29 cellular contexts compared by ENCODE assay signal in the genomic region with DNA sequence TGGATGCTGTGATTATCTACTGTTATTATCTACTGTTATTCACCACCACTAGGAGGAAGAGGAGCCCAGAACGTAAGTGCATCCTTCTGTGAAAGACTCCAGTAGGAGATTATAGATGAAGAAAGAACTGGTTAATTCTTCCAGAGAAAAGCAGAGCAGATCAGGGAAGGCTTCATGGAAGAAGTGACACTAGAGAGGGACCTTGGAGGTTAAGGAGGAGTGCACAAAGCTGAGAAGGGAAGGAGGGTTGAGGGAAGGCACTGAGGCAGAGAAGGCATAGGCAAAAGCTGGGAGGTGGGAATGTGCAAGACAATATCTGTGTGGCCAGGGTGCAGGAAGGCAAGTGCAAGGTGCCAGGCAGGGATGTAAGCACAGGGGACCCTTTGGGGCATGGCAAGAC. TPM values are rescaled to one million over a fixed set of nuclear protein-coding genes. Genes with fewer than 3 reads are reported as not detected.
"Had no signal": no experiment of that assay in that cellular context is flagged by ENCODE, and none has a peak within 500 bp of the region (broad histone marks: within the 10 kb centered on the region; RNA-seq: fewer than 3 reads in every experiment).

No MANE protein-coding gene starts in this region.

- H3K27me3 ChIP-seq: ascending aorta, body of pancreas, SJSA1 had no signal

- DNase-seq: activated CD4-positive, alpha-beta T cell treated with anti-CD3 and anti-CD28 coated beads for 48 hours; activated CD4-positive, alpha-beta T cell treated with anti-CD3 and anti-CD28 coated beads, Interleukin-2, amount 50 U/mL, for 4 hours; activated CD4-positive, CD25-positive, alpha-beta regulatory T cell treated with anti-CD3 and anti-CD28 coated beads, Interleukin-2, amount 50 U/mL, for 72 hours; activated CD8-positive, alpha-beta memory T cell treated with anti-CD3 and anti-CD28 coated beads for 24 hours; activated effector memory CD4-positive, alpha-beta T cell treated with anti-CD3 and anti-CD28 coated beads, Interleukin-2, amount 50 U/mL, for 16 hours; activated naive CD4-positive, alpha-beta T cell treated with Interleukin-2 at 50 U/mL for 16 hours; activated naive CD8-positive, alpha-beta T cell treated with anti-CD3 and anti-CD28 coated beads, Interleukin-2, amount 50 U/mL, for 24 hours; activated T-cell treated with anti-CD3 and anti-CD28 coated beads, Interleukin-2, amount 50 U/mL, for 4 hours; amniotic stem cell; body of pancreas; Karpas-422; MM.1S; NCI-H1105; NCI-H1436 treated with DMSO at 0.1 percent for 48 hours; NCI-H187; NCI-H2081; NCI-H510A treated with DMSO at 0.1 percent for 48 hours; NCI-H69; NK-92 treated with Interleukin-12 subunit alpha and Interleukin-12 subunit beta, amount 100 ng/mL, for 24 hours; PC-3; SHP77; T-helper 9 cell had no signal

- H3K4me3 ChIP-seq: ascending aorta, body of pancreas, SJSA1 had no signal

- H3K4me3 Mint-ChIP-seq: activated naive CD8-positive, alpha-beta T cell treated with anti-CD3 and anti-CD28 coated beads, Interleukin-2, amount 50 U/mL, for 24 hours; activated T-cell treated with anti-CD3 and anti-CD28 coated beads, Interleukin-2, amount 50 U/mL, for 4 hours; T-helper 1 cell treated with Interleukin-12 subunit alpha and Interleukin-12 subunit beta and Interleukin-4 antibody, amounts not matched to agents 30 μg/mL and 1 μg/mL, for 36 hours; WTC11 had no signal

- ATAC-seq: activated naive CD4-positive, alpha-beta T cell treated with anti-CD3 and anti-CD28 coated beads, Interleukin-2, amount 50 U/mL, for 72 hours; activated naive CD8-positive, alpha-beta T cell treated with anti-CD3 and anti-CD28 coated beads, Interleukin-2, amount 50 U/mL, for 24 hours; activated T-cell treated with anti-CD3 and anti-CD28 coated beads, Interleukin-2, amount 50 U/mL, for 4 hours; body of pancreas; PC-3; SK-N-SH treated with all-trans-retinoic acid at 6 μM for 48 hours; WTC11 had no signal

- H3K9me3 Mint-ChIP-seq: activated naive CD4-positive, alpha-beta T cell treated with anti-CD3 and anti-CD28 coated beads, Interleukin-2, amount 50 U/mL, for 72 hours; activated naive CD8-positive, alpha-beta T cell treated with anti-CD3 and anti-CD28 coated beads, Interleukin-2, amount 50 U/mL, for 24 hours; activated T-cell treated with anti-CD3 and anti-CD28 coated beads, Interleukin-2, amount 50 U/mL, for 4 hours; T-helper 1 cell treated with Interleukin-12 subunit alpha and Interleukin-12 subunit beta and Interleukin-4 antibody, amounts not matched to agents 30 μg/mL and 1 μg/mL, for 36 hours; WTC11 had no signal

- H3K27ac Mint-ChIP-seq: activated naive CD8-positive, alpha-beta T cell treated with anti-CD3 and anti-CD28 coated beads, Interleukin-2, amount 50 U/mL, for 24 hours; T-helper 1 cell treated with Interleukin-12 subunit alpha and Interleukin-12 subunit beta and Interleukin-4 antibody, amounts not matched to agents 30 μg/mL and 1 μg/mL, for 36 hours; WTC11 had no signal

- H3K4me1 ChIP-seq: ascending aorta, body of pancreas had no signal

- H3K36me3 ChIP-seq: ascending aorta, SJSA1 had no signal

- H3K9me3 ChIP-seq: ascending aorta, body of pancreas, SJSA1 had no signal

- H3K27me3 Mint-ChIP-seq: activated naive CD8-positive, alpha-beta T cell treated with anti-CD3 and anti-CD28 coated beads, Interleukin-2, amount 50 U/mL, for 24 hours had no signal

- FAIRE-seq: RCC 7860 had no signal

- H3K27ac ChIP-seq: ascending aorta, body of pancreas, SJSA1 had no signal

- H3K36me3 Mint-ChIP-seq: activated naive CD4-positive, alpha-beta T cell treated with anti-CD3 and anti-CD28 coated beads, Interleukin-2, amount 50 U/mL, for 72 hours; WTC11 had no signal

RNA-seq across cellular contexts. Expression of gene CRYBB1, which starts 13.5 kb away (rescaled TPM):
- total RNA-seq: activated naive CD4-positive, alpha-beta T cell treated with anti-CD3 and anti-CD28 coated beads, Interleukin-2, amount 50 U/mL, for 72 hours; activated T-cell treated with anti-CD3 and anti-CD28 coated beads, Interleukin-2, amount 50 U/mL, for 4 hours; PC-3; SJSA1 had no signal

RNA-seq across cellular contexts. Expression of gene CRYBA4, which starts 17.4 kb away (rescaled TPM):
- total RNA-seq: activated naive CD4-positive, alpha-beta T cell treated with anti-CD3 and anti-CD28 coated beads, Interleukin-2, amount 50 U/mL, for 72 hours; activated T-cell treated with anti-CD3 and anti-CD28 coated beads, Interleukin-2, amount 50 U/mL, for 4 hours; ascending aorta; body of pancreas; PC-3; SJSA1 had no signal
